Comparison of ENCODE assay signal across 1 cellular context in the genomic region with DNA sequence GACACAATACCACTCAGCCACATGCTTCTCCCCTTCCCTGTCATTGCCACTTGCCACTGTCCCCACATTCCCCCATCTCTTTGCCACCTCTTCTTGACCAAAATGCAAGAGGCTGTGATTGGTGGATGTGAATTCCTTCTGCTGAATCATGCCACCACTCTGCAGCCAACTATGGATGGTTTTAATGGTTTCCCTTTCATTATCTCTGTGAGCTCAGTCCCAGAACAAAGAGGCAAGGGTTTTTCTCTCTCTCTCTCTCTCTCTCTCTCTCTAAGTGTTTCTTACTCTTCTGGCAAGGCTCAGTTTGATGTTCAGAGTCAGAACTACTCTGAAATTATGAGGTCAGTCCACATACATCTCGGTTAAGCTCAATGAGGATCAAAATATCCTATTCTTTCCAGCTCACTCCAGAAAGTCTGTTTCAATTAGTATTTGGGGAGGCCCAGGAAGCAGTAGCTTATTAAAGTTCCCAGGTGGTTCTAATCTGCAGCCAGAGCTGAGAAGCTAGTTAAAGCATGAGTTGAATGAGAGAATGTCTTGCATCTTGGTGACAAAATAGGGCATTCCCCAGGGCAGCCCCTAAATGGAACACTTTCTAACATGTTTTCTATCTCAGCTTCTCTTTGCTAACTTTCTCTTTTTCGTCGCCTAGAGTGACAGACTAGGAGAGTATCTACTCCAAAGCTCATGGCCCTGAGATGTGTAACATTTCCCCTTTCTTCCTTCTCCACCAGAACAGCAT.
TF ChIP-seq lines count a peak whose summit lies in the region.

No MANE protein-coding gene starts in this region.

TF ChIP-seq in IMR-90, 13 proteins besides CTCF, POLR2A, EP300 and RAD21 (continued from another document):
- TF ChIP-seq, protein P1, sequence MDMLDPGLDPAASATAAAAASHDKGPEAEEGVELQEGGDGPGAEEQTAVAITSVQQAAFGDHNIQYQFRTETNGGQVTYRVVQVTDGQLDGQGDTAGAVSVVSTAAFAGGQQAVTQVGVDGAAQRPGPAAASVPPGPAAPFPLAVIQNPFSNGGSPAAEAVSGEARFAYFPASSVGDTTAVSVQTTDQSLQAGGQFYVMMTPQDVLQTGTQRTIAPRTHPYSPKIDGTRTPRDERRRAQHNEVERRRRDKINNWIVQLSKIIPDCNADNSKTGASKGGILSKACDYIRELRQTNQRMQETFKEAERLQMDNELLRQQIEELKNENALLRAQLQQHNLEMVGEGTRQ (IDR thresholded peaks at IDR 0.05; ENCODE audit: low read depth, low read length), result no peak
